In genomic region chr3:16048435-16049318, GRCh38 we compare ENCODE assay signal across 1 cellular context.
TF ChIP-seq lines count a peak whose summit lies in the region.

No MANE protein-coding gene starts in this region.

TF ChIP-seq in HepG2, 621 proteins besides CTCF, POLR2A, EP300 and RAD21 (continued from another document and continues in another):
- TF ChIP-seq KLF13 (CRISPR knock-in tag; IDR thresholded peaks at IDR 0.05) (no peak), AKAP8 (CRISPR knock-in tag; IDR thresholded peaks at IDR 0.05) (no peak), MEIS1 (CRISPR knock-in tag; IDR thresholded peaks at IDR 0.05; ENCODE audit: borderline replicate concordance) (no peak), ZNF230 (CRISPR knock-in tag; IDR thresholded peaks at IDR 0.05) (no peak), TSC22D2 (CRISPR knock-in tag; IDR thresholded peaks at IDR 0.05; ENCODE audit: borderline replicate concordance) (0 out of 2 replicates have a peak, but pooled peaks have one; percentile 48), RCOR2 (CRISPR knock-in tag; IDR thresholded peaks at IDR 0.05) (no peak), ZBTB8A (CRISPR knock-in tag; IDR thresholded peaks at IDR 0.05; ENCODE audit: borderline replicate concordance, low read depth) (no peak), U2AF2 (IDR thresholded peaks at IDR 0.05; ENCODE audit: low read depth, low read length) (no peak), ZNF749 (CRISPR knock-in tag; IDR thresholded peaks at IDR 0.05; ENCODE audit: borderline replicate concordance) (no peak), HOXA7 (CRISPR knock-in tag; IDR thresholded peaks at IDR 0.05) (no peak), RBFOX2 (IDR thresholded peaks at IDR 0.05; ENCODE audit: low read depth, low read length) (no peak), GPBP1L1 (CRISPR knock-in tag; IDR thresholded peaks at IDR 0.05) (no peak), PITX1 (CRISPR knock-in tag; IDR thresholded peaks at IDR 0.05) (no peak), NR2C2 (CRISPR knock-in tag; IDR thresholded peaks at IDR 0.05; ENCODE audit: borderline replicate concordance) (no peak), ZNF558 (CRISPR knock-in tag; IDR thresholded peaks at IDR 0.05; ENCODE audit: borderline replicate concordance) (no peak), PHF8 (CRISPR knock-in tag; IDR thresholded peaks at IDR 0.05) (no peak), SALL1 (CRISPR knock-in tag; IDR thresholded peaks at IDR 0.05) (no peak), ZFX (CRISPR knock-in tag; IDR thresholded peaks at IDR 0.05; ENCODE audit: low read depth) (no peak), ASH2L (IDR thresholded peaks at IDR 0.05; ENCODE audit: insufficient read length, low read depth, low read length) (no peak), MIXL1 (CRISPR knock-in tag; IDR thresholded peaks at IDR 0.05) (0 out of 2 replicates have a peak, but pooled peaks have one; percentile 39), NR1H2 (CRISPR knock-in tag; IDR thresholded peaks at IDR 0.05; ENCODE audit: borderline replicate concordance, low read depth) (no peak), DMAP1 (CRISPR knock-in tag; IDR thresholded peaks at IDR 0.05) (no peak), PHF5A (CRISPR knock-in tag; IDR thresholded peaks at IDR 0.05; ENCODE audit: low read depth, unreplicated experiment) (no peak), SNAI1 (CRISPR knock-in tag; IDR thresholded peaks at IDR 0.05; ENCODE audit: borderline replicate concordance) (no peak), FOXJ3 (CRISPR knock-in tag; IDR thresholded peaks at IDR 0.05; ENCODE audit: borderline replicate concordance) (peak; percentile 43; the same call in 1 of the 2 replicates), ZNF784 (CRISPR knock-in tag; IDR thresholded peaks at IDR 0.05; ENCODE audit: borderline replicate concordance) (no peak), ETS1 (CRISPR knock-in tag; IDR thresholded peaks at IDR 0.05) (no peak), ZNF766 (CRISPR knock-in tag; IDR thresholded peaks at IDR 0.05; ENCODE audit: borderline replicate concordance) (no peak), SRSF1 (optimal IDR thresholded peaks at IDR 0.05; ENCODE audit: low read depth, low read length) (no peak), FOSL2 (CRISPR knock-in tag; IDR thresholded peaks at IDR 0.05) (0 out of 2 replicates have a peak, but pooled peaks have one; percentile 28), TARDBP (CRISPR knock-in tag; IDR thresholded peaks at IDR 0.05) (no peak), REPIN1 (CRISPR knock-in tag; IDR thresholded peaks at IDR 0.05; ENCODE audit: borderline replicate concordance, low read depth) (no peak), YY1 (IDR thresholded peaks at IDR 0.05; ENCODE audit: insufficient read depth, insufficient replicate concordance, low read depth, low read length) (no peak), ZNF660 (CRISPR knock-in tag; IDR thresholded peaks at IDR 0.05; ENCODE audit: borderline replicate concordance, low read depth) (no peak), ZNF329 (CRISPR knock-in tag; IDR thresholded peaks at IDR 0.05; ENCODE audit: low read depth) (no peak), ZNF543 (CRISPR knock-in tag; IDR thresholded peaks at IDR 0.05) (no peak), ZNF225 (CRISPR knock-in tag; IDR thresholded peaks at IDR 0.05) (no peak), GZF1 (CRISPR knock-in tag; IDR thresholded peaks at IDR 0.05) (no peak), EHMT2 (IDR thresholded peaks at IDR 0.05; ENCODE audit: borderline replicate concordance, low read depth, low read length) (no peak), TAF1 (CRISPR knock-in tag; IDR thresholded peaks at IDR 0.05) (no peak), AGO1 (IDR thresholded peaks at IDR 0.05; ENCODE audit: low read depth, low read length, poor library complexity, severe bottlenecking) (no peak), ZFP62 (CRISPR knock-in tag; IDR thresholded peaks at IDR 0.05) (no peak), FOXP4 (CRISPR knock-in tag; IDR thresholded peaks at IDR 0.05) (no peak), ZFP37 (CRISPR knock-in tag; IDR thresholded peaks at IDR 0.05; ENCODE audit: borderline replicate concordance) (no peak), EZH2 (conservative IDR thresholded peaks at IDR 0.05; ENCODE audit: low read depth, low read length) (no peak), NCOA5 (CRISPR knock-in tag; IDR thresholded peaks at IDR 0.05) (no peak)
- TF ChIP-seq, protein P1, sequence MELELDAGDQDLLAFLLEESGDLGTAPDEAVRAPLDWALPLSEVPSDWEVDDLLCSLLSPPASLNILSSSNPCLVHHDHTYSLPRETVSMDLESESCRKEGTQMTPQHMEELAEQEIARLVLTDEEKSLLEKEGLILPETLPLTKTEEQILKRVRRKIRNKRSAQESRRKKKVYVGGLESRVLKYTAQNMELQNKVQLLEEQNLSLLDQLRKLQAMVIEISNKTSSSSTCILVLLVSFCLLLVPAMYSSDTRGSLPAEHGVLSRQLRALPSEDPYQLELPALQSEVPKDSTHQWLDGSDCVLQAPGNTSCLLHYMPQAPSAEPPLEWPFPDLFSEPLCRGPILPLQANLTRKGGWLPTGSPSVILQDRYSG (CRISPR knock-in tag; IDR thresholded peaks at IDR 0.05) = no peak
- TF ChIP-seq, protein P2, sequence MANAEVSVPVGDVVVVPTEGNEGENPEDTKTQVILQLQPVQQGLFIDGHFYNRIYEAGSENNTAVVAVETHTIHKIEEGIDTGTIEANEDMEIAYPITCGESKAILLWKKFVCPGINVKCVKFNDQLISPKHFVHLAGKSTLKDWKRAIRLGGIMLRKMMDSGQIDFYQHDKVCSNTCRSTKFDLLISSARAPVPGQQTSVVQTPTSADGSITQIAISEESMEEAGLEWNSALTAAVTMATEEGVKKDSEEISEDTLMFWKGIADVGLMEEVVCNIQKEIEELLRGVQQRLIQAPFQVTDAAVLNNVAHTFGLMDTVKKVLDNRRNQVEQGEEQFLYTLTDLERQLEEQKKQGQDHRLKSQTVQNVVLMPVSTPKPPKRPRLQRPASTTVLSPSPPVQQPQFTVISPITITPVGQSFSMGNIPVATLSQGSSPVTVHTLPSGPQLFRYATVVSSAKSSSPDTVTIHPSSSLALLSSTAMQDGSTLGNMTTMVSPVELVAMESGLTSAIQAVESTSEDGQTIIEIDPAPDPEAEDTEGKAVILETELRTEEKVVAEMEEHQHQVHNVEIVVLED (CRISPR knock-in tag; IDR thresholded peaks at IDR 0.05; ENCODE audit: borderline replicate concordance) = no peak
- TF ChIP-seq, protein P3, sequence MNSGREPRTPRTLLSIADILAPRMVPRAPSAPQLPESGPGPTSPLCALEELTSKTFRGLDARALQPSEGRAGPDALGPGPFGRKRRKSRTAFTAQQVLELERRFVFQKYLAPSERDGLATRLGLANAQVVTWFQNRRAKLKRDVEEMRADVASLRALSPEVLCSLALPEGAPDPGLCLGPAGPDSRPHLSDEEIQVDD (CRISPR knock-in tag; IDR thresholded peaks at IDR 0.05; ENCODE audit: borderline replicate concordance) = no peak
- TF ChIP-seq, protein P4, sequence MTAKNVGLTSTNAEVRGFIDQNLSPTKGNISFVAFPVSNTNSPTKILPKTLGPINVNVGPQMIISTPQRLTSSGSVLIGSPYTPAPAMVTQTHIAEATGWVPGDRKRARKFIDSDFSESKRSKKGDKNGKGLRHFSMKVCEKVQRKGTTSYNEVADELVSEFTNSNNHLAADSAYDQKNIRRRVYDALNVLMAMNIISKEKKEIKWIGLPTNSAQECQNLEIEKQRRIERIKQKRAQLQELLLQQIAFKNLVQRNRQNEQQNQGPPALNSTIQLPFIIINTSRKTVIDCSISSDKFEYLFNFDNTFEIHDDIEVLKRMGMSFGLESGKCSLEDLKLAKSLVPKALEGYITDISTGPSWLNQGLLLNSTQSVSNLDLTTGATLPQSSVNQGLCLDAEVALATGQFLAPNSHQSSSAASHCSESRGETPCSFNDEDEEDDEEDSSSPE (CRISPR knock-in tag; IDR thresholded peaks at IDR 0.05) = no peak
- TF ChIP-seq, protein P5, sequence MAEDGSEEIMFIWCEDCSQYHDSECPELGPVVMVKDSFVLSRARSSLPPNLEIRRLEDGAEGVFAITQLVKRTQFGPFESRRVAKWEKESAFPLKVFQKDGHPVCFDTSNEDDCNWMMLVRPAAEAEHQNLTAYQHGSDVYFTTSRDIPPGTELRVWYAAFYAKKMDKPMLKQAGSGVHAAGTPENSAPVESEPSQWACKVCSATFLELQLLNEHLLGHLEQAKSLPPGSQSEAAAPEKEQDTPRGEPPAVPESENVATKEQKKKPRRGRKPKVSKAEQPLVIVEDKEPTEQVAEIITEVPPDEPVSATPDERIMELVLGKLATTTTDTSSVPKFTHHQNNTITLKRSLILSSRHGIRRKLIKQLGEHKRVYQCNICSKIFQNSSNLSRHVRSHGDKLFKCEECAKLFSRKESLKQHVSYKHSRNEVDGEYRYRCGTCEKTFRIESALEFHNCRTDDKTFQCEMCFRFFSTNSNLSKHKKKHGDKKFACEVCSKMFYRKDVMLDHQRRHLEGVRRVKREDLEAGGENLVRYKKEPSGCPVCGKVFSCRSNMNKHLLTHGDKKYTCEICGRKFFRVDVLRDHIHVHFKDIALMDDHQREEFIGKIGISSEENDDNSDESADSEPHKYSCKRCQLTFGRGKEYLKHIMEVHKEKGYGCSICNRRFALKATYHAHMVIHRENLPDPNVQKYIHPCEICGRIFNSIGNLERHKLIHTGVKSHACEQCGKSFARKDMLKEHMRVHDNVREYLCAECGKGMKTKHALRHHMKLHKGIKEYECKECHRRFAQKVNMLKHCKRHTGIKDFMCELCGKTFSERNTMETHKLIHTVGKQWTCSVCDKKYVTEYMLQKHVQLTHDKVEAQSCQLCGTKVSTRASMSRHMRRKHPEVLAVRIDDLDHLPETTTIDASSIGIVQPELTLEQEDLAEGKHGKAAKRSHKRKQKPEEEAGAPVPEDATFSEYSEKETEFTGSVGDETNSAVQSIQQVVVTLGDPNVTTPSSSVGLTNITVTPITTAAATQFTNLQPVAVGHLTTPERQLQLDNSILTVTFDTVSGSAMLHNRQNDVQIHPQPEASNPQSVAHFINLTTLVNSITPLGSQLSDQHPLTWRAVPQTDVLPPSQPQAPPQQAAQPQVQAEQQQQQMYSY (CRISPR knock-in tag; IDR thresholded peaks at IDR 0.05) = no peak
- TF ChIP-seq, protein P6, sequence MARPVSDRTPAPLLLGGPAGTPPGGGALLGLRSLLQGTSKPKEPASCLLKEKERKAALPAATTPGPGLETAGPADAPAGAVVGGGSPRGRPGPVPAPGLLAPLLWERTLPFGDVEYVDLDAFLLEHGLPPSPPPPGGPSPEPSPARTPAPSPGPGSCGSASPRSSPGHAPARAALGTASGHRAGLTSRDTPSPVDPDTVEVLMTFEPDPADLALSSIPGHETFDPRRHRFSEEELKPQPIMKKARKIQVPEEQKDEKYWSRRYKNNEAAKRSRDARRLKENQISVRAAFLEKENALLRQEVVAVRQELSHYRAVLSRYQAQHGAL (CRISPR knock-in tag; IDR thresholded peaks at IDR 0.05; ENCODE audit: not compliant biosample characterization) = no peak
- TF ChIP-seq, protein P7, sequence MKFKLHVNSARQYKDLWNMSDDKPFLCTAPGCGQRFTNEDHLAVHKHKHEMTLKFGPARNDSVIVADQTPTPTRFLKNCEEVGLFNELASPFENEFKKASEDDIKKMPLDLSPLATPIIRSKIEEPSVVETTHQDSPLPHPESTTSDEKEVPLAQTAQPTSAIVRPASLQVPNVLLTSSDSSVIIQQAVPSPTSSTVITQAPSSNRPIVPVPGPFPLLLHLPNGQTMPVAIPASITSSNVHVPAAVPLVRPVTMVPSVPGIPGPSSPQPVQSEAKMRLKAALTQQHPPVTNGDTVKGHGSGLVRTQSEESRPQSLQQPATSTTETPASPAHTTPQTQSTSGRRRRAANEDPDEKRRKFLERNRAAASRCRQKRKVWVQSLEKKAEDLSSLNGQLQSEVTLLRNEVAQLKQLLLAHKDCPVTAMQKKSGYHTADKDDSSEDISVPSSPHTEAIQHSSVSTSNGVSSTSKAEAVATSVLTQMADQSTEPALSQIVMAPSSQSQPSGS (CRISPR knock-in tag; IDR thresholded peaks at IDR 0.05) = no peak
